ENCODE assay signal across 1 cellular context in genomic region chr16:81694494-81695285, GRCh38.
TF ChIP-seq lines count a peak whose summit lies in the region.

No MANE protein-coding gene starts in this region.

TF ChIP-seq in GM23338, 12 proteins besides CTCF, POLR2A, EP300 and RAD21 (continued from another document):
- TF ChIP-seq REST (IDR thresholded peaks at IDR 0.05; ENCODE audit: unreplicated experiment), result no peak
- no peak for TF ChIP-seq JUNB (IDR thresholded peaks at IDR 0.05; ENCODE audit: unreplicated experiment)
- TF ChIP-seq EZH2 (IDR thresholded peaks at IDR 0.05; ENCODE audit: low read depth, unreplicated experiment), result no peak
- TF ChIP-seq ZNF114 (CRISPR knock-in tag; IDR thresholded peaks at IDR 0.05), result no peak
